In the genomic region with DNA sequence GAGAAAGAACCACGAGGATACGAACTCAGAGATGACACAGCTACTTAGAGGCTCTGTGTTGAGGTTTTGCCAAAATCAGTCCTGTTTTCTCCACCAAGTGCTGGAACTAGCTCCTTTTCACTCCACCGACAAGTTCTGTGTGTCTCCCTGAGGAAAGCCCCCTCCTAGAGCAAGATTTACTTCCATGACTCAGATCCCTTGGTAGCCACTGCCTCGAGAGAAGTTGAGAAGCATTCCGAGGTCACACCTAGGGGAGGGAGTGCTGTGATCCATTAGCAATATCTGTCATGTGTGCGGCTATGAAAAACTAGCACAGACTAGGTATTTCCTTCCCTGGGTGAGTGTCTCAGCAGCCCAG, we compare ENCODE assay signal across 10 cellular contexts. TPM values are rescaled to one million over a fixed set of nuclear protein-coding genes. Genes with fewer than 3 reads are reported as not detected.
A peak's percentile ranks its signal among the peaks of the same experiment; 100 is the strongest.
DNase-seq lines count a peak whose midpoint lies in the region; ATAC-seq and TF ChIP-seq lines count a peak whose summit lies in the region.
"Had no signal": no experiment of that assay in that cellular context is flagged by ENCODE, and none has a peak within 500 bp of the region (broad histone marks: within the 10 kb centered on the region; RNA-seq: fewer than 3 reads in every experiment).

No MANE protein-coding gene starts in this region.

- H3K9me3 ChIP-seq in CD4-positive, CD25-positive, alpha-beta regulatory T cell (ENCODE audit: control insufficient read depth in 2 of 2, low read length in 2 of 2), result no peaks in the 10 kb centered on the region
- no peaks in the 10 kb centered on the region for H3K9me3 ChIP-seq in HUES6 (ENCODE audit: control insufficient read depth, insufficient read depth, low read depth, low read length)
- H3K9me3 ChIP-seq in upper lobe of right lung, result no peaks in the 10 kb centered on the region

- no peak for TF ChIP-seq CTCF in upper lobe of right lung (IDR thresholded peaks at IDR 0.05)

- peak overlapping the region; percentile 1 for H3K27ac ChIP-seq in CD4-positive, CD25-positive, alpha-beta regulatory T cell (ENCODE audit: insufficient read depth, low read length, poor library complexity, severe bottlenecking)
- H3K27ac ChIP-seq in HUES6 (ENCODE audit: low read depth, low read length) (no peak overlapping the region), upper lobe of right lung (no peak overlapping the region)

- H3K27me3 ChIP-seq in CD4-positive, CD25-positive, alpha-beta regulatory T cell (ENCODE audit: control insufficient read depth, insufficient read depth, low read length), result no peaks in the 10 kb centered on the region
- H3K27me3 ChIP-seq in HUES6 (ENCODE audit: control insufficient read depth, insufficient read depth, low read length), result no peaks in the 10 kb centered on the region
- H3K27me3 ChIP-seq in upper lobe of right lung, result no peaks in the 10 kb centered on the region

- no peak overlapping the region for H3K4me3 ChIP-seq in CD4-positive, CD25-positive, alpha-beta regulatory T cell (ENCODE audit: low read depth, low read length)
- no peak overlapping the region for H3K4me3 ChIP-seq in HUES6 (ENCODE audit: low read depth, low read length)
- no peak overlapping the region for H3K4me3 ChIP-seq in upper lobe of right lung

- H3K4me1 ChIP-seq in CD4-positive, CD25-positive, alpha-beta regulatory T cell (ENCODE audit: control insufficient read depth, insufficient read depth, low read length, poor library complexity, severe bottlenecking), result peaks cover 3% of the 10 kb centered on the region
- H3K4me1 ChIP-seq in HUES6 (ENCODE audit: control insufficient read depth, insufficient read depth, low read length), result no peaks in the 10 kb centered on the region; the same call in 1 of the 2 replicates
- H3K4me1 ChIP-seq in upper lobe of right lung, result no peaks in the 10 kb centered on the region

- no peak for DNase-seq in CD4-positive, CD25-positive, alpha-beta regulatory T cell
- no peak for DNase-seq in central memory CD8-positive, alpha-beta T cell (ENCODE audit: low spot score in 2 of 2)
- peak; percentile 22 for DNase-seq in natural killer cell treated with Interleukin-12 subunit alpha and Interleukin-12 subunit beta and Interleukin-15 and Interleukin-18, amount 100 ng/mL, for 72 hours (ENCODE audit: low spot score)
- no peak for DNase-seq in upper lobe of right lung
- DNase-seq: NCI-H524 treated with DMSO at 0.1 percent for 48 hours had no signal

- no peak for ATAC-seq in CD4-positive, CD25-positive, alpha-beta regulatory T cell (ENCODE audit: low read depth in 2 of 2)
- no peak for ATAC-seq in central memory CD8-positive, alpha-beta T cell (replicated peaks; ENCODE audit: extremely low read depth, poor library complexity, severe bottlenecking)
- ATAC-seq in natural killer cell treated with Interleukin-12 subunit alpha and Interleukin-12 subunit beta and Interleukin-15 and Interleukin-18, amount 100 ng/mL, for 72 hours, result peak in 1 of 2 donors; percentile 12
- ATAC-seq in GM19395 (IDR thresholded peaks at IDR 0.05; ENCODE audit: unreplicated experiment) (no peak), upper lobe of right lung (no peak), GM19467 (IDR thresholded peaks at IDR 0.05; ENCODE audit: unreplicated experiment) (no peak), GM19452 (IDR thresholded peaks at IDR 0.05; ENCODE audit: unreplicated experiment) (no peak)

- intact Hi-C loops in upper lobe of right lung (cut with DNase I), result no loop called here

- no peaks in the 10 kb centered on the region for H3K27me3 Mint-ChIP-seq in CD4-positive, CD25-positive, alpha-beta regulatory T cell
- H3K27me3 Mint-ChIP-seq in central memory CD8-positive, alpha-beta T cell, result no peaks in the 10 kb centered on the region
- H3K27me3 Mint-ChIP-seq in natural killer cell treated with Interleukin-12 subunit alpha and Interleukin-12 subunit beta and Interleukin-15 and Interleukin-18, amount 100 ng/mL, for 72 hours, result no peaks in the 10 kb centered on the region

- peaks cover 71% of the 10 kb centered on the region for H3K36me3 ChIP-seq in CD4-positive, CD25-positive, alpha-beta regulatory T cell (ENCODE audit: control insufficient read depth, insufficient read depth, low read length)
- H3K36me3 ChIP-seq in HUES6 (ENCODE audit: control insufficient read depth, insufficient read depth, low read length), result no peaks in the 10 kb centered on the region
- H3K36me3 ChIP-seq in upper lobe of right lung, result no peaks in the 10 kb centered on the region

- H3K36me3 Mint-ChIP-seq in CD4-positive, CD25-positive, alpha-beta regulatory T cell, result peaks cover 33% of the 10 kb centered on the region
- peaks cover 60% of the 10 kb centered on the region for H3K36me3 Mint-ChIP-seq in central memory CD8-positive, alpha-beta T cell (ENCODE audit: insufficient read depth)
- H3K36me3 Mint-ChIP-seq in natural killer cell treated with Interleukin-12 subunit alpha and Interleukin-12 subunit beta and Interleukin-15 and Interleukin-18, amount 100 ng/mL, for 72 hours, result peaks cover 10% of the 10 kb centered on the region
- H3K36me3 Mint-ChIP-seq: mesothelial cell of epicardium had no signal

- peak overlapping the region; percentile 13 for H3K9ac ChIP-seq in HUES6 (ENCODE audit: low read length)

- no peaks in the 10 kb centered on the region for H3K9me3 Mint-ChIP-seq in CD4-positive, CD25-positive, alpha-beta regulatory T cell
- no peaks in the 10 kb centered on the region for H3K9me3 Mint-ChIP-seq in central memory CD8-positive, alpha-beta T cell
- H3K9me3 Mint-ChIP-seq in natural killer cell treated with Interleukin-12 subunit alpha and Interleukin-12 subunit beta and Interleukin-15 and Interleukin-18, amount 100 ng/mL, for 72 hours, result no peaks in the 10 kb centered on the region
- H3K9me3 Mint-ChIP-seq: mesothelial cell of epicardium had no signal

- H3K4me3 Mint-ChIP-seq in CD4-positive, CD25-positive, alpha-beta regulatory T cell, result no peak overlapping the region
- H3K4me3 Mint-ChIP-seq in central memory CD8-positive, alpha-beta T cell, result no peak overlapping the region
- no peak overlapping the region for H3K4me3 Mint-ChIP-seq in natural killer cell treated with Interleukin-12 subunit alpha and Interleukin-12 subunit beta and Interleukin-15 and Interleukin-18, amount 100 ng/mL, for 72 hours
- H3K4me3 Mint-ChIP-seq: mesothelial cell of epicardium had no signal

- H3K4me1 Mint-ChIP-seq in CD4-positive, CD25-positive, alpha-beta regulatory T cell, result peaks cover 0 to 44% (median 12%) of the 10 kb centered on the region in 4 donors
- peaks cover 26% of the 10 kb centered on the region for H3K4me1 Mint-ChIP-seq in central memory CD8-positive, alpha-beta T cell
- H3K4me1 Mint-ChIP-seq in natural killer cell treated with Interleukin-12 subunit alpha and Interleukin-12 subunit beta and Interleukin-15 and Interleukin-18, amount 100 ng/mL, for 72 hours (ENCODE audit: low read depth in 2 of 2), result peaks cover 35 to 48% of the 10 kb centered on the region in 2 donors

- H3K27ac Mint-ChIP-seq in CD4-positive, CD25-positive, alpha-beta regulatory T cell, result peak overlapping the region; percentile 21 to 94 (median 91)
- H3K27ac Mint-ChIP-seq in central memory CD8-positive, alpha-beta T cell (ENCODE audit: low read depth), result peak overlapping the region; percentile 75
- H3K27ac Mint-ChIP-seq in natural killer cell treated with Interleukin-12 subunit alpha and Interleukin-12 subunit beta and Interleukin-15 and Interleukin-18, amount 100 ng/mL, for 72 hours, result peak overlapping the region; percentile 63 to 95
- H3K27ac Mint-ChIP-seq: mesothelial cell of epicardium had no signal

RNA-seq across cellular contexts. Expression of gene IL21R, which starts 30.6 kb away (rescaled TPM):
- total RNA-seq in CD4-positive, CD25-positive, alpha-beta regulatory T cell, result 63.1 TPM
- 10 to 100 TPM; 34.3 to 50.7 (median 37.3) TPM for polyA plus RNA-seq in CD4-positive, CD25-positive, alpha-beta regulatory T cell
- 10 to 100 TPM; 58.3 to 64.4 TPM for total RNA-seq in natural killer cell treated with Interleukin-12 subunit alpha and Interleukin-12 subunit beta and Interleukin-15 and Interleukin-18, amount 100 ng/mL, for 72 hours
- total RNA-seq in upper lobe of right lung, result 3.9 TPM

Comparison
In these comparisons a context has a peak if more than half of its experiments do, and no peak if none do; other contexts are left out.
1. RNA of gene IL21R, which starts 30.6 kb away (total RNA-seq): 58.3 to 64.4 TPM in natural killer cell treated with Interleukin-12 subunit alpha and Interleukin-12 subunit beta and Interleukin-15 and Interleukin-18, amount 100 ng/mL, for 72 hours and 63.1 TPM in CD4-positive, CD25-positive, alpha-beta regulatory T cell (single experiment); 3.9 TPM in upper lobe of right lung (single experiment); every median in the first group is over 10 times any median in the second.
2. Peak in every context shown above with its lines, with median percentiles within 50 percentile points of each other: H3K27ac Mint-ChIP-seq.